In the genomic region with DNA sequence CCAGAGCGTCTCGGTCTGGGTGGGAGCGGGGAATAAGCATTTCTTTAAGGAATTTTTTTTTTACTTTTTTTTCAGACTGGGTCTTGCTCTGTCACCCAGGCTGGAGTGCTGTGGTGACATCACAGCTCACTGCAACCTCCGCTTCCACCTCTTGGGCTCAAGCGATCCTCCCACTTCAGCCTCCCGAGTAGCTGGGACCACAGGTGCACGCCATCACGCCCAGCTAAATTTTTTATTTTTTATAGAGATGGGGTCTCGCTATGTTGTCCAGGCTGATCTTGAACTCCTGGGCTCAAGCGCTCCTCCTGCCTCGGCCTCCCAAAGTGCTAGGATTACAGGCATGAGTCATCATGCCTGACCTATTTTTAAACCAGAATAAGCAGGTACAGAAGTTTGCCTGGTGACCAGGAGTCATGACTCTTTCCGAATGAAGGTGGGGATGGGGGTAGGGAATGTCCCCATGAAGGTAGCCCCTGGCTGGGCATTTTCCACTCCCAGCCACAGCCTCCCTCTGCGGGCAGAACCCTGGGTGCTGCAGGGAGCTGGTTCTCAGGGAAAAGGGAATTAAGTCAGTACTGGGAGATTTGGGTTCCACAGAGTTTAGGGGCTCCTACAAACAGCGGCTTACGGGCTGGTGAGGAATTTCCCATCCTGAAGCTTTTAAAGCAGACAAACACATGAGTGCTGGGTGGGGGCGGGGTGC, we compare ENCODE assay signal across 12 cellular contexts. TPM values are rescaled to one million over a fixed set of nuclear protein-coding genes. Genes with fewer than 3 reads are reported as not detected.
DNase-seq lines count a peak whose midpoint lies in the region; FAIRE-seq and TF ChIP-seq lines count a peak whose summit lies in the region.
"Had no signal": no experiment of that assay in that cellular context is flagged by ENCODE, and none has a peak within 500 bp of the region (broad histone marks: within the 10 kb centered on the region; RNA-seq: fewer than 3 reads in every experiment).

No MANE protein-coding gene starts in this region.

- DNase-seq in H7: peak; percentile 65
- peak; percentile 53 for DNase-seq in kidney
- peak; percentile 36 for DNase-seq in spleen
- DNase-seq in NCI-H2196 (lab: John Stamatoyannopoulos, UW; ENCODE audit: unreplicated experiment): no peak
- no peak for DNase-seq in effector CD8-positive, alpha-beta T cell (lab: John Stamatoyannopoulos, UW)
- DNase-seq in DMS79 treated with DMSO at 0.1 percent for 48 hours (lab: John Stamatoyannopoulos, UW): no peak
- DNase-seq in HAP-1 (ENCODE audit: low spot score in 2 of 2): no peak
- DNase-seq: activated T-cell treated with anti-CD3 and anti-CD28 coated beads for 4 hours; NCI-H146; stimulated activated CD4-positive, alpha-beta T cell treated with anti-CD3 and anti-CD28 coated beads, Interleukin-4, amount 100 ng/mL, for 4 hours had no signal

- FAIRE-seq in kidney (lab: Jason Lieb, UNC): no peak

- intact Hi-C loops in kidney (cut with DNase I) (no loop called here), spleen (cut with DNase I; ENCODE audit: low total_unique reads) (loop anchor here (10.0 kb wide), 1 partner anchor 143 kb away; no protein-coding TSS in a partner anchor)

- H3K4me1 ChIP-seq in kidney (ENCODE audit: control insufficient read depth in 1 of 2, insufficient read depth in 1 of 2, low read depth in 1 of 2, low read length in 2 of 2): peaks cover 27 to 28% of the 10 kb centered on the region in 2 donors
- H3K4me1 ChIP-seq in spleen: peaks cover 16 to 92% (median 44%) of the 10 kb centered on the region in 6 donors
- H3K4me1 ChIP-seq in HAP-1: peaks cover 8% of the 10 kb centered on the region; the same call in 1 of the 2 replicates
- H3K4me1 ChIP-seq: psoas muscle had no signal

- whole genome bisulfite sequencing in spleen, 5 donors: 81 to 88% (median 85%) methylated on average over 16 of the region's 16 CpGs

- H3K9me3 ChIP-seq in kidney (ENCODE audit: control insufficient read depth in 1 of 2, low read length in 2 of 2) (no peaks in the 10 kb centered on the region), spleen (no peaks in the 10 kb centered on the region), HAP-1 (no peaks in the 10 kb centered on the region)
- H3K9me3 ChIP-seq: psoas muscle had no signal

- H3K27ac ChIP-seq in VCaP: peak overlapping the region; percentile 75
- H3K27ac ChIP-seq in kidney (ENCODE audit: low read depth in 2 of 2, low read length in 2 of 2): peak overlapping the region; percentile 27 to 50
- peak overlapping the region; percentile 3 to 71 (median 57) for H3K27ac ChIP-seq in spleen
- H3K27ac ChIP-seq: psoas muscle had no signal

- in situ Hi-C loops in HAP-1 (cut with MboI; ENCODE audit: low sequenced_read_pairs): no loop called here

- no peak for TF ChIP-seq POLR2A in spleen (IDR thresholded peaks at IDR 0.05)

- no peak overlapping the region for H3K9ac ChIP-seq in kidney (ENCODE audit: low read length in 2 of 2)

- TF ChIP-seq CTCF in VCaP (conservative IDR thresholded peaks at IDR 0.05): no peak
- TF ChIP-seq CTCF in kidney (IDR thresholded peaks at IDR 0.05; ENCODE audit: borderline replicate concordance, extremely low read depth, insufficient read depth): no peak
- no peak for TF ChIP-seq CTCF in spleen (IDR thresholded peaks at IDR 0.05 in 8 of 11, conservative IDR thresholded peaks at IDR 0.05 in 3 of 11)

- H3K27me3 ChIP-seq in H7 (ENCODE audit: control insufficient read depth, insufficient read depth, low read length) (no peaks in the 10 kb centered on the region), spleen (replicated peaks in 1 of 7) (peaks cover 0 to 12% (median 0%) of the 10 kb centered on the region in 7 donors), HAP-1 (ENCODE audit: low read depth) (no peaks in the 10 kb centered on the region)

- H3K36me3 ChIP-seq in H7 (replicated peaks; ENCODE audit: control insufficient read depth, insufficient read depth, low read length) (no peaks in the 10 kb centered on the region; the same call in 1 of the 2 replicates), kidney (ENCODE audit: control insufficient read depth in 1 of 2, insufficient read depth in 2 of 2, low read length in 2 of 2) (no peaks in the 10 kb centered on the region), spleen (no peaks in the 10 kb centered on the region), HAP-1 (replicated peaks) (no peaks in the 10 kb centered on the region)

- H3K4me3 ChIP-seq in H7 (ENCODE audit: insufficient read depth, low read depth, low read length): no peak overlapping the region
- peak overlapping the region in 1 of 2 donors; percentile 24 for H3K4me3 ChIP-seq in kidney (ENCODE audit: low read length in 2 of 2)
- no peak overlapping the region for H3K4me3 ChIP-seq in spleen
- no peak overlapping the region for H3K4me3 ChIP-seq in HAP-1
- H3K4me3 ChIP-seq: psoas muscle had no signal

RNA-seq across cellular contexts. Expression of gene TBC1D16, which starts 48.3 kb away (rescaled TPM):
- total RNA-seq in H7 (2014; rRNA removed; shearing (Covaris generic)): 81.8 and 95.8 TPM in 2 replicates
- total RNA-seq in kidney (68.0 TPM), spleen (10 to 100 TPM in 6 of 7 donors, 1 to 10 TPM in 1; 5.6 to 33.6 (median 25.5) TPM)
- polyA plus RNA-seq in kidney (ENCODE audit: insufficient read depth, low read depth, low replicate concordance) (9.1 TPM), spleen (1 to 10 TPM; 1.3 to 5.4 (median 3.0) TPM)

RNA-seq across cellular contexts. Expression of gene CCDC40, which starts 49.1 kb away (rescaled TPM):
- 3.8 and 4.2 TPM in 2 replicates for total RNA-seq in H7 (2014; rRNA removed; shearing (Covaris generic))
- total RNA-seq in kidney (22.6 TPM), spleen (1 to 10 TPM; 1.2 to 8.3 (median 3.8) TPM)
- polyA plus RNA-seq in kidney (ENCODE audit: insufficient read depth, low read depth, low replicate concordance) (5.1 TPM), spleen (under 1 TPM; 0.30 to 0.70 (median 0.64) TPM)

Comparison
In these comparisons a context has a peak if more than half of its experiments do, and no peak if none do; other contexts are left out.
1. DNase-seq: peak in H7 (single experiment), kidney (single experiment) and spleen (single experiment); none in NCI-H2196 (single experiment), effector CD8-positive, alpha-beta T cell (single experiment), DMS79 treated with DMSO at 0.1 percent for 48 hours (single experiment) and HAP-1 (0 of 2).
2. Peak in every context shown above with its lines, with median percentiles within 50 percentile points of each other: H3K27ac ChIP-seq.